Comparison of ENCODE assay signal across 9 cellular contexts in the genomic region with DNA sequence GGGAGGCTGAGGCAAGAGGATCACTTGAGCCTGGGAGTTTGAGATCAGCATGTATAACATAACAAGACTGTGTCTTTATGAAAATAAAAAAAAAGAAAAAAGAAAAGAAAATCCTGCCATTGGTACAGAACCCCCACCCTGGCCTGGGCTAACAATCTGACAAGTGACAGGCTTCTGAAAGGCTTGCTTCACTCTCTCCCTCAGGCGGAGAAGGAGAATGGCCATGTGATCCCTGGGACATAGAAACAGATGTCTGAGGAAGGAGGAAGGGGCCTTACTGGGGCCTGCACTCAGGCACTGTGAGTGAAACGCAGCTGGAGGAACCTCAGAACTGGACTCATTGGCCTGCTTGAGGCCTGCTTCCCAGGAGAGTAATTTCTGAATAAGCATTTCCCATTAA. TPM values are rescaled to one million over a fixed set of nuclear protein-coding genes. Genes with fewer than 3 reads are reported as not detected.
DNase-seq lines count a peak whose midpoint lies in the region; ATAC-seq, FAIRE-seq and TF ChIP-seq lines count a peak whose summit lies in the region.
"Had no signal": no experiment of that assay in that cellular context is flagged by ENCODE, and none has a peak within 500 bp of the region (broad histone marks: within the 10 kb centered on the region; RNA-seq: fewer than 3 reads in every experiment).

No MANE protein-coding gene starts in this region.

- no peaks in the 10 kb centered on the region for H3K9me3 Mint-ChIP-seq in progenitor cell of endocrine pancreas (ENCODE audit: low read depth)

- H2AFZ ChIP-seq in OCI-LY1 (ENCODE audit: low read length): no peak overlapping the region

- no peak for TF ChIP-seq CTCF in OCI-LY1 (IDR thresholded peaks at IDR 0.05; ENCODE audit: low read length)
- no peak for TF ChIP-seq CTCF in progenitor cell of endocrine pancreas (IDR thresholded peaks at IDR 0.05; ENCODE audit: unreplicated experiment)

- H3K4me1 ChIP-seq in OCI-LY1 (ENCODE audit: insufficient read depth, low read length, severe bottlenecking): peaks cover 55% of the 10 kb centered on the region

- H3K27me3 Mint-ChIP-seq in progenitor cell of endocrine pancreas: no peaks in the 10 kb centered on the region

- H3K79me2 ChIP-seq in OCI-LY1 (ENCODE audit: insufficient read depth, low read length): no peaks in the 10 kb centered on the region

- no peaks in the 10 kb centered on the region for H3K9me3 ChIP-seq in OCI-LY1 (ENCODE audit: low read length)

- peak; percentile 91 for FAIRE-seq in GM19239 (lab: Jason Lieb, UNC)
- FAIRE-seq: K562 had no signal

- peaks cover 1% of the 10 kb centered on the region for H3K36me3 Mint-ChIP-seq in progenitor cell of endocrine pancreas (ENCODE audit: insufficient read depth)

- H3K27ac Mint-ChIP-seq in progenitor cell of endocrine pancreas: peak overlapping the region; percentile 61

- H3K9ac ChIP-seq in OCI-LY1 (ENCODE audit: low read length): no peak overlapping the region

- no peaks in the 10 kb centered on the region for H3K9me2 ChIP-seq in OCI-LY1 (ENCODE audit: low read depth, low read length)

- H3K4me2 ChIP-seq in OCI-LY1 (ENCODE audit: low read length): no peak overlapping the region

- H3K4me1 Mint-ChIP-seq in progenitor cell of endocrine pancreas (ENCODE audit: low read depth): peaks cover 4% of the 10 kb centered on the region

- peak overlapping the region; percentile 45 for H3K27ac ChIP-seq in OCI-LY1 (ENCODE audit: low read depth, low read length, poor library complexity, severe bottlenecking)

- no peak for DNase-seq in GM19239 (ENCODE audit: insufficient read length, low spot score)
- peak; percentile 82 for DNase-seq in foreskin melanocyte
- no peak for DNase-seq in progenitor cell of endocrine pancreas (ENCODE audit: low spot score, unreplicated experiment)
- no peak for DNase-seq in COLO668 (lab: John Stamatoyannopoulos, UW; ENCODE audit: unreplicated experiment)
- no peak for DNase-seq in HPDE6-E6E7 (ENCODE audit: extremely low spot score)
- no peak for DNase-seq in posterior vena cava (ENCODE audit: low spot score)

- no peaks in the 10 kb centered on the region for H3K36me3 ChIP-seq in OCI-LY1 (ENCODE audit: insufficient read depth, low read length)

- H3K4me3 ChIP-seq in OCI-LY1 (ENCODE audit: low read depth, low read length, poor library complexity, severe bottlenecking): no peak overlapping the region
- H3K4me3 ChIP-seq: K562 had no signal

- H3F3A ChIP-seq in OCI-LY1 (ENCODE audit: insufficient read depth, low read length): no peaks in the 10 kb centered on the region

- no peak overlapping the region for H3K4me3 Mint-ChIP-seq in progenitor cell of endocrine pancreas (ENCODE audit: low read depth)

- ATAC-seq in HG03280 (IDR thresholded peaks at IDR 0.05; ENCODE audit: unreplicated experiment): no peak

- no peaks in the 10 kb centered on the region for H4K20me1 ChIP-seq in OCI-LY1 (ENCODE audit: insufficient read depth, low read length)

- H3K27me3 ChIP-seq in OCI-LY1 (ENCODE audit: insufficient read depth, low read length): no peaks in the 10 kb centered on the region

- intact Hi-C loops in posterior vena cava (cut with DNase I): no loop called here

RNA-seq across cellular contexts. Expression of gene MAP3K14, which starts 17.5 kb away (rescaled TPM):
- total RNA-seq in progenitor cell of endocrine pancreas: 7.8 and 8.7 TPM in 2 replicates
- total RNA-seq in posterior vena cava: 1 to 10 TPM; 9.1 to 9.7 TPM

RNA-seq across cellular contexts. Expression of gene SPATA32, which starts 37.4 kb away (rescaled TPM):
- total RNA-seq in progenitor cell of endocrine pancreas: 0.24 TPM in 1 of 2 replicates, not detected in the other
- total RNA-seq in posterior vena cava: not detected
- total RNA-seq: K562 had no signal
